In the genomic region with DNA sequence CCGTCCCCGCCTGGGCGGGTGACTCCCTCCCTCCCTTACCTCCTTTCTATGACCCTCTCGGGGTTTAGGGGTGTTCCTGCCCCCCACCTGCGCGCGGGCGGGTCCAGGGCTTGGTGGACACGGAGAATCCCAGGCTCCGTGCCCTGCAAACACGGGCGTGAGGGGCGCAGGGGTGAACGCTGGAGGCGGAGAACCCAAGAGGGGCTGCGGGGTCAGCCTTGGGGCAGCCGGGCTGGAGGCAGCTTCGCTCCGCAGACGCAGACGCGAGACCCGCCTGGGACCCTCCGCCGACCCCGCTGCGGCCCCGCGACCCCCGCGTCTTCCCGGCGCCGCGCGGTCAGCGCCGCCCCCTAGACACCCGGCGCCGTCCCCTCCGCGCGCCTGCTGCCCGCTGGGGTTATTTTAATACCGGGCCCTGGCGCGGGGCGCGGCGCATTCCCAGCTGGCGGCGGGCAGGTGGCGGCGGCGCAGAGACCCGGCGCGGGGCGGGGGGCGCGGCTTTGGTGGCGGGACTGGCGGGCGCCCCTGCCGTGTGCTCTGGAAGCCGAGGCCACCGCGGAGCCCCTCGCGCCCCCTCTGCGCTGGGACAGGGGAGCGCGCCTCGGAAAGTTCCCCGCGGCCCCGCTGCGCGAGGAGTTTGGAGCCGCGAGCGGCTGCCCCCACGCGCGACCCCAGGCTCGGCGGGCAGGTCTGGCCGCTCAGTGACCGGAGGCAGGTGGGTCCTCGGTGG, we compare ENCODE assay signal across 11 cellular contexts. TPM values are rescaled to one million over a fixed set of nuclear protein-coding genes. Genes with fewer than 3 reads are reported as not detected.
A peak's percentile ranks its signal among the peaks of the same experiment; 100 is the strongest.
DNase-seq lines count a peak whose midpoint lies in the region; ATAC-seq, FAIRE-seq and TF ChIP-seq lines count a peak whose summit lies in the region.
"Had no signal": no experiment of that assay in that cellular context is flagged by ENCODE, and none has a peak within 500 bp of the region (broad histone marks: within the 10 kb centered on the region; RNA-seq: fewer than 3 reads in every experiment).

UTS2R (plus strand) TSS at position 433 of the 730 bp plus-strand sequence. CDS start 2,560 bp downstream, outside the sequence.

- intact Hi-C loops in colonic mucosa (cut with DNase I), result no loop called here
- intact Hi-C loops in vagina (cut with DNase I), result no loop called here

- H3K4me1 Mint-ChIP-seq in stimulated activated naive CD8-positive, alpha-beta T cell treated with anti-CD3 and anti-CD28 coated beads, Interleukin-15, Interleukin-2, amounts not matched to agents 100 ng/mL and 50 ng/mL, for 24 hours (ENCODE audit: low read depth), result peaks cover 21% of the 10 kb centered on the region

- no peaks in the 10 kb centered on the region for H3K9me3 Mint-ChIP-seq in stimulated activated naive CD8-positive, alpha-beta T cell treated with anti-CD3 and anti-CD28 coated beads, Interleukin-15, Interleukin-2, amounts not matched to agents 100 ng/mL and 50 ng/mL, for 24 hours

- H3K9ac ChIP-seq in colonic mucosa (ENCODE audit: low read depth in 2 of 2, low read length in 2 of 2) (peak within 1 kb of the TSS in 1 of 2 donors; percentile 14), mucosa of rectum (ENCODE audit: low read depth in 1 of 2, low read length in 2 of 2) (no peak within 1 kb of the TSS)

- no peak for ATAC-seq in stimulated activated naive CD8-positive, alpha-beta T cell treated with anti-CD3 and anti-CD28 coated beads, Interleukin-15, Interleukin-2, amounts not matched to agents 100 U/mL and 50 U/mL, for 24 hours
- ATAC-seq in GM21515 (IDR thresholded peaks at IDR 0.05; ENCODE audit: unreplicated experiment) (no peak), HG03196 (IDR thresholded peaks at IDR 0.05; ENCODE audit: unreplicated experiment) (no peak)

- H3K9me3 ChIP-seq in colonic mucosa (no peaks in the 10 kb centered on the region), mucosa of rectum (ENCODE audit: control insufficient read depth in 2 of 2, low read length in 2 of 2) (no peaks in the 10 kb centered on the region), vagina (no peaks in the 10 kb centered on the region)

- H3K27me3 Mint-ChIP-seq in stimulated activated naive CD8-positive, alpha-beta T cell treated with anti-CD3 and anti-CD28 coated beads, Interleukin-15, Interleukin-2, amounts not matched to agents 100 ng/mL and 50 ng/mL, for 24 hours, result peaks cover 39% of the 10 kb centered on the region

- H3K27ac ChIP-seq in colonic mucosa (no peak within 1 kb of the TSS), mucosa of rectum (ENCODE audit: low read depth in 2 of 2, low read length in 2 of 2) (no peak within 1 kb of the TSS), vagina (no peak within 1 kb of the TSS)
- H3K27ac ChIP-seq: SK-N-MC had no signal

- peaks cover 6% of the 10 kb centered on the region for H3K4me1 ChIP-seq in colonic mucosa
- peaks cover 11 to 14% of the 10 kb centered on the region in 2 donors for H3K4me1 ChIP-seq in mucosa of rectum (ENCODE audit: control insufficient read depth in 2 of 2, insufficient read depth in 2 of 2, low read length in 2 of 2)
- H3K4me1 ChIP-seq in vagina, result peaks cover 10% of the 10 kb centered on the region

- FAIRE-seq in HTR-8/SVneo (lab: Jason Lieb, UNC), result no peak

- H3K4me3 Mint-ChIP-seq in stimulated activated naive CD8-positive, alpha-beta T cell treated with anti-CD3 and anti-CD28 coated beads, Interleukin-15, Interleukin-2, amounts not matched to agents 100 ng/mL and 50 ng/mL, for 24 hours, result peak within 1 kb of the TSS; percentile 65

- H3K27me3 ChIP-seq in colonic mucosa (peaks cover 66% of the 10 kb centered on the region), mucosa of rectum (ENCODE audit: control insufficient read depth in 2 of 2, insufficient read depth in 2 of 2, low read length in 2 of 2) (peaks cover 23 to 43% of the 10 kb centered on the region in 2 donors), vagina (no peaks in the 10 kb centered on the region)

- H3K36me3 Mint-ChIP-seq in stimulated activated naive CD8-positive, alpha-beta T cell treated with anti-CD3 and anti-CD28 coated beads, Interleukin-15, Interleukin-2, amounts not matched to agents 100 ng/mL and 50 ng/mL, for 24 hours (ENCODE audit: low read depth), result no peaks in the 10 kb centered on the region

- H3K27ac Mint-ChIP-seq in stimulated activated naive CD8-positive, alpha-beta T cell treated with anti-CD3 and anti-CD28 coated beads, Interleukin-15, Interleukin-2, amounts not matched to agents 100 ng/mL and 50 ng/mL, for 24 hours, result no peak within 1 kb of the TSS

- DNase-seq in stimulated activated naive CD8-positive, alpha-beta T cell treated with anti-CD3 and anti-CD28 coated beads, Interleukin-15, Interleukin-2, amounts not matched to agents 100 U/mL and 50 U/mL, for 24 hours, result no peak
- DNase-seq in colonic mucosa (no peak), vagina (ENCODE audit: extremely low spot score in 2 of 2) (no peak), HTR-8/SVneo (ENCODE audit: insufficient read length, low spot score) (no peak)
- DNase-seq: effector CD8-positive, alpha-beta T cell; stimulated activated CD4-positive, alpha-beta T cell treated with anti-CD3 and anti-CD28 coated beads, Interleukin-2, amount 100 ng/mL, for 48 hours had no signal

- H3K36me3 ChIP-seq in colonic mucosa (no peaks in the 10 kb centered on the region), mucosa of rectum (ENCODE audit: control insufficient read depth in 2 of 2, insufficient read depth in 2 of 2, low read length in 2 of 2) (no peaks in the 10 kb centered on the region), vagina (no peaks in the 10 kb centered on the region)

- H3K4me3 ChIP-seq in colonic mucosa, result peak within 1 kb of the TSS; percentile 1
- H3K4me3 ChIP-seq in mucosa of rectum (ENCODE audit: low read length in 2 of 2), result peak within 1 kb of the TSS; percentile 36 to 64
- peak within 1 kb of the TSS; percentile 1 to 22 for H3K4me3 ChIP-seq in vagina
- H3K4me3 ChIP-seq: SK-N-MC had no signal

- TF ChIP-seq POLR2A in vagina (IDR thresholded peaks at IDR 0.05), result no peak

- TF ChIP-seq CTCF in colonic mucosa (IDR thresholded peaks at IDR 0.05) (no peak), vagina (IDR thresholded peaks at IDR 0.05) (no peak)

RNA-seq across cellular contexts. Expression of gene UTS2R, which starts in this region (rescaled TPM):
- total RNA-seq in colonic mucosa (not detected), vagina (not detected)
